ENCODE assay signal across 33 cellular contexts in genomic region chr19:56841194-56841546, GRCh38. TPM values are rescaled to one million over a fixed set of nuclear protein-coding genes. Genes with fewer than 3 reads are reported as not detected.
DNase-seq lines count a peak whose midpoint lies in the region; ATAC-seq and TF ChIP-seq lines count a peak whose summit lies in the region.
"Had no signal": no experiment of that assay in that cellular context is flagged by ENCODE, and none has a peak within 500 bp of the region (broad histone marks: within the 10 kb centered on the region; RNA-seq: fewer than 3 reads in every experiment).

No MANE protein-coding gene starts in this region.

- no peaks in the 10 kb centered on the region for H3K4me1 ChIP-seq in HUES6 (ENCODE audit: control insufficient read depth, insufficient read depth, low read length)
- H3K4me1 ChIP-seq in trophoblast cell (ENCODE audit: control insufficient read depth in 1 of 2, insufficient read depth in 2 of 2, low read length in 2 of 2): no peaks in the 10 kb centered on the region
- H3K4me1 ChIP-seq: neural progenitor cell had no signal

- peak overlapping the region; percentile 16 for H3K4me3 Mint-ChIP-seq in activated CD8-positive, alpha-beta T cell treated with anti-CD3 and anti-CD28 coated beads, Interleukin-2, amount 10 ng/mL, durations not matched to agents 7 days and 5 days
- H3K4me3 Mint-ChIP-seq in activated CD8-positive, alpha-beta T cell treated with anti-CD3 and anti-CD28 coated beads for 36 hours: no peak overlapping the region
- H3K4me3 Mint-ChIP-seq in brain: peak overlapping the region in 1 of 5 experiments; percentile 80
- H3K4me3 Mint-ChIP-seq in activated naive CD4-positive, alpha-beta T cell treated with anti-CD3 and anti-CD28 coated beads, Interleukin-2, amount 10 ng/mL, durations not matched to agents 7 days and 5 days: no peak overlapping the region
- H3K4me3 Mint-ChIP-seq: activated naive CD8-positive, alpha-beta T cell treated with anti-CD3 and anti-CD28 coated beads for 36 hours; activated T-cell treated with anti-CD3 and anti-CD28 coated beads, Interleukin-2, amount 50 U/mL, for 24 hours; central memory CD8-positive, alpha-beta T cell; neural progenitor cell; type B pancreatic cell had no signal

- no peak for ATAC-seq in activated CD8-positive, alpha-beta T cell treated with anti-CD3 and anti-CD28 coated beads, Interleukin-2, amount 10 ng/mL, durations not matched to agents 7 days and 5 days
- ATAC-seq in activated CD8-positive, alpha-beta T cell treated with anti-CD3 and anti-CD28 coated beads for 36 hours: no peak
- no peak for ATAC-seq in GM19328 (IDR thresholded peaks at IDR 0.05; ENCODE audit: unreplicated experiment)

- H2AFZ ChIP-seq in trophoblast cell (ENCODE audit: insufficient read depth, low read length, poor library complexity): no peak overlapping the region
- H2AFZ ChIP-seq: neural progenitor cell had no signal

- no peaks in the 10 kb centered on the region for H3K79me2 ChIP-seq in trophoblast cell (ENCODE audit: control insufficient read depth, insufficient read depth, low read length, poor library complexity)

- peak overlapping the region; percentile 73 for H3K27ac Mint-ChIP-seq in activated CD8-positive, alpha-beta T cell treated with anti-CD3 and anti-CD28 coated beads, Interleukin-2, amount 10 ng/mL, durations not matched to agents 7 days and 5 days
- H3K27ac Mint-ChIP-seq in activated CD8-positive, alpha-beta T cell treated with anti-CD3 and anti-CD28 coated beads for 36 hours: no peak overlapping the region
- H3K27ac Mint-ChIP-seq in brain: peak overlapping the region in 3 of 5 experiments; percentile 48 to 89 (median 69)
- no peak overlapping the region for H3K27ac Mint-ChIP-seq in activated naive CD4-positive, alpha-beta T cell treated with anti-CD3 and anti-CD28 coated beads, Interleukin-2, amount 10 ng/mL, durations not matched to agents 7 days and 5 days
- H3K27ac Mint-ChIP-seq: activated naive CD8-positive, alpha-beta T cell treated with anti-CD3 and anti-CD28 coated beads for 36 hours; activated T-cell treated with anti-CD3 and anti-CD28 coated beads, Interleukin-2, amount 50 U/mL, for 24 hours; CD8-positive, alpha-beta memory T cell; dendritic cell treated with granulocyte-macrophage colony-stimulating factor and Interleukin-4, amounts not matched to agents 40 ng/mL and 50 ng/mL, for 4 days; neural progenitor cell; progenitor cell of endocrine pancreas; type B pancreatic cell had no signal

- no peak overlapping the region for H2BK120ac ChIP-seq in trophoblast cell (ENCODE audit: insufficient read depth, low read length, poor library complexity)

- peaks cover 24% of the 10 kb centered on the region for H3K9me3 Mint-ChIP-seq in activated CD8-positive, alpha-beta T cell treated with anti-CD3 and anti-CD28 coated beads, Interleukin-2, amount 10 ng/mL, durations not matched to agents 7 days and 5 days (ENCODE audit: insufficient read depth)
- H3K9me3 Mint-ChIP-seq in activated CD8-positive, alpha-beta T cell treated with anti-CD3 and anti-CD28 coated beads for 36 hours: peaks cover 26% of the 10 kb centered on the region
- H3K9me3 Mint-ChIP-seq in brain: peaks cover 3 to 41% (median 21%) of the 10 kb centered on the region in 5 experiments
- H3K9me3 Mint-ChIP-seq in activated naive CD4-positive, alpha-beta T cell treated with anti-CD3 and anti-CD28 coated beads, Interleukin-2, amount 10 ng/mL, durations not matched to agents 7 days and 5 days: peaks cover 40% of the 10 kb centered on the region

- no peak overlapping the region for H4K8ac ChIP-seq in trophoblast cell (ENCODE audit: low read depth, low read length)

- WGBS in trophoblast cell (ENCODE audit: extremely low coverage, insufficient coverage, insufficient read length): no CpG with 5 or more reads among the region's 12 CpGs

- H3K27me3 ChIP-seq in HUES6 (ENCODE audit: control insufficient read depth, insufficient read depth, low read length) (no peaks in the 10 kb centered on the region), trophoblast cell (ENCODE audit: insufficient read depth, low read length) (no peaks in the 10 kb centered on the region)
- H3K27me3 ChIP-seq: esophagus muscularis mucosa, neural progenitor cell, sigmoid colon had no signal

- no peak overlapping the region for H3K4ac ChIP-seq in trophoblast cell (ENCODE audit: low read depth, low read length)

- peaks cover 2% of the 10 kb centered on the region for H3K79me1 ChIP-seq in trophoblast cell (ENCODE audit: low read length)

- no peak overlapping the region for H2BK12ac ChIP-seq in trophoblast cell (ENCODE audit: low read length)

- CTCF ChIA-PET in activated CD8-positive, alpha-beta T cell treated with anti-CD3 and anti-CD28 coated beads, Interleukin-2, amount 10 ng/mL, durations not matched to agents 7 days and 5 days (lab: Charles Lee): no interaction called here
- CTCF ChIA-PET in activated CD8-positive, alpha-beta T cell treated with anti-CD3 and anti-CD28 coated beads for 36 hours (lab: Charles Lee): no interaction called here
- CTCF ChIA-PET in GM10248 (lab: Yijun Ruan, JAX): no interaction called here
- CTCF ChIA-PET in activated naive CD4-positive, alpha-beta T cell treated with anti-CD3 and anti-CD28 coated beads, Interleukin-2, amount 10 ng/mL, durations not matched to agents 7 days and 5 days (lab: Charles Lee): no interaction called here

- no peak overlapping the region for H3K9ac ChIP-seq in HUES6 (ENCODE audit: low read length)
- no peak overlapping the region for H3K9ac ChIP-seq in trophoblast cell (ENCODE audit: low read length)
- H3K9ac ChIP-seq: neural progenitor cell had no signal

- peaks cover 19% of the 10 kb centered on the region for H3K36me3 Mint-ChIP-seq in activated CD8-positive, alpha-beta T cell treated with anti-CD3 and anti-CD28 coated beads, Interleukin-2, amount 10 ng/mL, durations not matched to agents 7 days and 5 days (ENCODE audit: low read depth)
- peaks cover 26% of the 10 kb centered on the region for H3K36me3 Mint-ChIP-seq in activated CD8-positive, alpha-beta T cell treated with anti-CD3 and anti-CD28 coated beads for 36 hours (ENCODE audit: low read depth)
- H3K36me3 Mint-ChIP-seq in brain: peaks cover 3% of the 10 kb centered on the region
- peaks cover 10% of the 10 kb centered on the region for H3K36me3 Mint-ChIP-seq in activated naive CD4-positive, alpha-beta T cell treated with anti-CD3 and anti-CD28 coated beads, Interleukin-2, amount 10 ng/mL, durations not matched to agents 7 days and 5 days
- H3K36me3 Mint-ChIP-seq: type B pancreatic cell had no signal

- no peak overlapping the region for H3K18ac ChIP-seq in trophoblast cell (ENCODE audit: low read length)

- no peak overlapping the region for H4K12ac ChIP-seq in trophoblast cell (ENCODE audit: low read depth, low read length)

- no peak overlapping the region for H3K23ac ChIP-seq in trophoblast cell (ENCODE audit: low read length)

- intact Hi-C loops in activated CD8-positive, alpha-beta T cell treated with anti-CD3 and anti-CD28 coated beads for 36 hours (cut with micrococcal nuclease): no loop called here

- no peaks in the 10 kb centered on the region for H3K4me1 Mint-ChIP-seq in activated CD8-positive, alpha-beta T cell treated with anti-CD3 and anti-CD28 coated beads, Interleukin-2, amount 10 ng/mL, durations not matched to agents 7 days and 5 days (ENCODE audit: low read depth)
- peaks cover 2% of the 10 kb centered on the region for H3K4me1 Mint-ChIP-seq in activated CD8-positive, alpha-beta T cell treated with anti-CD3 and anti-CD28 coated beads for 36 hours (ENCODE audit: low read depth)
- H3K4me1 Mint-ChIP-seq in brain: peaks cover 10% of the 10 kb centered on the region
- no peaks in the 10 kb centered on the region for H3K4me1 Mint-ChIP-seq in activated naive CD4-positive, alpha-beta T cell treated with anti-CD3 and anti-CD28 coated beads, Interleukin-2, amount 10 ng/mL, durations not matched to agents 7 days and 5 days
- H3K4me1 Mint-ChIP-seq: activated naive CD8-positive, alpha-beta T cell treated with anti-CD3 and anti-CD28 coated beads for 36 hours; CD8-positive, alpha-beta memory T cell; neural progenitor cell had no signal

- H2BK5ac ChIP-seq in trophoblast cell (ENCODE audit: low read depth, low read length, poor library complexity): no peak overlapping the region

- no peak overlapping the region for H4K91ac ChIP-seq in trophoblast cell (ENCODE audit: low read depth, low read length)

- H3K27ac ChIP-seq in HUES6 (ENCODE audit: low read depth, low read length) (no peak overlapping the region), trophoblast cell (ENCODE audit: low read depth, low read length) (no peak overlapping the region)
- H3K27ac ChIP-seq: neural progenitor cell had no signal

- no peak for TF ChIP-seq CTCF in activated CD8-positive, alpha-beta T cell treated with anti-CD3 and anti-CD28 coated beads for 36 hours (IDR thresholded peaks at IDR 0.05)
- no peak for TF ChIP-seq CTCF in brain (conservative IDR thresholded peaks at IDR 0.05)
- TF ChIP-seq CTCF in GM10248 (IDR thresholded peaks at IDR 0.05; ENCODE audit: control extremely low read depth, extremely low read depth, low read depth, missing control alignments): no peak

- no peak overlapping the region for H2AK5ac ChIP-seq in trophoblast cell (ENCODE audit: low read length)

- DNase-seq in activated CD8-positive, alpha-beta T cell treated with anti-CD3 and anti-CD28 coated beads, Interleukin-2, amount 10 ng/mL, durations not matched to agents 7 days and 5 days: no peak
- DNase-seq in activated CD8-positive, alpha-beta T cell treated with anti-CD3 and anti-CD28 coated beads for 36 hours: no peak
- DNase-seq in trophoblast cell (no peak), GM10248 (ENCODE audit: extremely low spot score) (no peak)
- no peak for DNase-seq in activated naive CD4-positive, alpha-beta T cell treated with anti-CD3 and anti-CD28 coated beads, Interleukin-2, amount 10 ng/mL, durations not matched to agents 7 days and 5 days
- DNase-seq: activated CD8-positive, alpha-beta memory T cell treated with anti-CD3 and anti-CD28 coated beads for 24 hours; activated effector memory CD4-positive, alpha-beta T cell treated with anti-CD3 and anti-CD28 coated beads, Interleukin-2, amount 50 U/mL, for 16 hours; activated naive CD8-positive, alpha-beta T cell treated with anti-CD3 and anti-CD28 coated beads for 36 hours; activated T-cell treated with anti-CD3 and anti-CD28 coated beads, Interleukin-2, amount 50 U/mL, for 24 hours; CD8-positive, alpha-beta memory T cell; HCEC 1CT; islet precursor cell; Karpas-422; NCI-H1417 treated with DMSO at 0.1 percent for 48 hours; NCI-H748 treated with DMSO at 0.1 percent for 48 hours; stimulated activated CD4-positive, alpha-beta T cell treated with anti-CD3 and anti-CD28 coated beads, Interleukin-12 subunit alpha, Interleukin-12 subunit beta, amount 100 ng/mL, for 4 hours; stimulated activated CD4-positive, alpha-beta T cell treated with anti-CD3 and anti-CD28 coated beads, Interleukin-2, amount 100 ng/mL, for 48 hours had no signal

- H3K9me3 ChIP-seq in HUES6 (ENCODE audit: control insufficient read depth, insufficient read depth, low read depth, low read length): peaks cover 43% of the 10 kb centered on the region
- peaks cover 36% of the 10 kb centered on the region for H3K9me3 ChIP-seq in trophoblast cell (ENCODE audit: insufficient read depth, low read depth, low read length)

- H3K4me2 ChIP-seq in trophoblast cell (ENCODE audit: low read length): peak overlapping the region; percentile 72
- H3K4me2 ChIP-seq: neural progenitor cell had no signal

- H3K36me3 ChIP-seq in HUES6 (ENCODE audit: control insufficient read depth, insufficient read depth, low read length): no peaks in the 10 kb centered on the region
- no peaks in the 10 kb centered on the region for H3K36me3 ChIP-seq in trophoblast cell (ENCODE audit: control insufficient read depth in 1 of 2, insufficient read depth in 2 of 2, low read length in 2 of 2)
- H3K36me3 ChIP-seq: esophagus muscularis mucosa, heart left ventricle, neural progenitor cell, sigmoid colon had no signal

- H3K27me3 Mint-ChIP-seq in activated CD8-positive, alpha-beta T cell treated with anti-CD3 and anti-CD28 coated beads, Interleukin-2, amount 10 ng/mL, durations not matched to agents 7 days and 5 days (ENCODE audit: low read depth): peaks cover 3% of the 10 kb centered on the region
- peaks cover 23% of the 10 kb centered on the region for H3K27me3 Mint-ChIP-seq in activated CD8-positive, alpha-beta T cell treated with anti-CD3 and anti-CD28 coated beads for 36 hours
- peaks cover 13% of the 10 kb centered on the region for H3K27me3 Mint-ChIP-seq in brain
- no peaks in the 10 kb centered on the region for H3K27me3 Mint-ChIP-seq in activated naive CD4-positive, alpha-beta T cell treated with anti-CD3 and anti-CD28 coated beads, Interleukin-2, amount 10 ng/mL, durations not matched to agents 7 days and 5 days
- H3K27me3 Mint-ChIP-seq: progenitor cell of endocrine pancreas, type B pancreatic cell had no signal

- H3K4me3 ChIP-seq in HUES6 (ENCODE audit: low read depth, low read length) (peak overlapping the region; percentile 70), trophoblast cell (ENCODE audit: low read depth, low read length) (no peak overlapping the region)
- H3K4me3 ChIP-seq: neural progenitor cell had no signal

- POLR2A ChIA-PET in activated CD8-positive, alpha-beta T cell treated with anti-CD3 and anti-CD28 coated beads, Interleukin-2, amount 10 ng/mL, durations not matched to agents 7 days and 5 days (lab: Charles Lee): no interaction called here
- POLR2A ChIA-PET in activated CD8-positive, alpha-beta T cell treated with anti-CD3 and anti-CD28 coated beads for 36 hours (lab: Charles Lee): no interaction called here
- POLR2A ChIA-PET in GM10248 (lab: Yijun Ruan, JAX): no interaction called here

- H3K14ac ChIP-seq in trophoblast cell (ENCODE audit: low read length): no peak overlapping the region

RNA-seq across cellular contexts. Expression of gene PEG3, which starts 0.6 kb away (rescaled TPM):
- under 1 TPM in 1 of 2 experiments, not detected in 1; 0.05 TPM for total RNA-seq in activated CD8-positive, alpha-beta T cell treated with anti-CD3 and anti-CD28 coated beads, Interleukin-2, amount 10 ng/mL, durations not matched to agents 7 days and 5 days
- under 1 TPM; 0.09 to 0.16 TPM for total RNA-seq in activated CD8-positive, alpha-beta T cell treated with anti-CD3 and anti-CD28 coated beads for 36 hours
- 5.4 TPM for polyA plus RNA-seq in brain (ENCODE audit: insufficient read depth, low read depth, low replicate concordance)
- 33.6 and 35.1 TPM in 2 replicates for polyA plus RNA-seq in trophoblast cell (2013)
- total RNA-seq: astrocyte; CD8-positive, alpha-beta memory T cell; myocyte; progenitor cell of endocrine pancreas had no signal
- polyA plus RNA-seq: AG04450; CD8-positive, alpha-beta memory T cell had no signal

RNA-seq across cellular contexts. Expression of gene ZIM2, which starts 0.6 kb away (rescaled TPM):
- total RNA-seq in activated CD8-positive, alpha-beta T cell treated with anti-CD3 and anti-CD28 coated beads, Interleukin-2, amount 10 ng/mL, durations not matched to agents 7 days and 5 days: not detected
- not detected for total RNA-seq in activated CD8-positive, alpha-beta T cell treated with anti-CD3 and anti-CD28 coated beads for 36 hours
- polyA plus RNA-seq in brain (ENCODE audit: insufficient read depth, low read depth, low replicate concordance): not detected
- 0.64 and 0.85 TPM in 2 replicates for polyA plus RNA-seq in trophoblast cell (2013)
- total RNA-seq: activated naive CD8-positive, alpha-beta T cell treated with anti-CD3 and anti-CD28 coated beads for 36 hours; astrocyte; CD8-positive, alpha-beta memory T cell; left ventricle myocardium superior; myocyte; progenitor cell of endocrine pancreas had no signal
- polyA plus RNA-seq: AG04450; BJ; CD8-positive, alpha-beta memory T cell had no signal

Comparison
In these comparisons a context has a peak if more than half of its experiments do, and no peak if none do; other contexts are left out.
1. H3K27ac Mint-ChIP-seq: peak in activated CD8-positive, alpha-beta T cell treated with anti-CD3 and anti-CD28 coated beads, Interleukin-2, amount 10 ng/mL, durations not matched to agents 7 days and 5 days (single experiment) and brain (3 of 5); none in activated CD8-positive, alpha-beta T cell treated with anti-CD3 and anti-CD28 coated beads for 36 hours (single experiment) and activated naive CD4-positive, alpha-beta T cell treated with anti-CD3 and anti-CD28 coated beads, Interleukin-2, amount 10 ng/mL, durations not matched to agents 7 days and 5 days (single experiment).